ENCODE assay signal across 9 cellular contexts in genomic region chr12:83666690-83667089, GRCh38.
"Had no signal": no experiment of that assay in that cellular context is flagged by ENCODE, and none has a peak within 500 bp of the region (broad histone marks: within the 10 kb centered on the region; RNA-seq: fewer than 3 reads in every experiment).

No MANE protein-coding gene starts in this region.

- DNase-seq: H9, HCEC 1CT, KG1 had no signal

- H2AFZ ChIP-seq: GM23338 had no signal

- FAIRE-seq: H1, H54, HepG2, K562 had no signal

- H3K27ac ChIP-seq: HL-60 had no signal

- H3K4me2 ChIP-seq: GM23338 had no signal

- H3K4me3 ChIP-seq: GM23338, K562 had no signal

- ATAC-seq: GM23338, HepG2, K562 had no signal
